Comparison of ENCODE assay signal across 28 cellular contexts in genomic region chr5:17772232-17772631, GRCh38.
"Had no signal": no experiment of that assay in that cellular context is flagged by ENCODE, and none has a peak within 500 bp of the region (broad histone marks: within the 10 kb centered on the region; RNA-seq: fewer than 3 reads in every experiment).

No MANE protein-coding gene starts in this region.

- H3K27me3 ChIP-seq: neural progenitor cell, neutrophil, pancreas, right lobe of liver, sigmoid colon, suprapubic skin, testis, tibial artery, transverse colon, upper lobe of right lung had no signal

- H3K27ac ChIP-seq: neural progenitor cell, neutrophil, pancreas, psoas muscle, right lobe of liver, sigmoid colon, suprapubic skin, testis, tibial artery, transverse colon, upper lobe of right lung had no signal

- H3K4me1 ChIP-seq: neural progenitor cell, pancreas, psoas muscle, right lobe of liver, sigmoid colon, suprapubic skin, testis, tibial artery, transverse colon, upper lobe of right lung had no signal

- H3K27ac Mint-ChIP-seq: naive thymus-derived CD4-positive, alpha-beta T cell; natural killer cell; neural progenitor cell; progenitor cell of endocrine pancreas; stimulated activated effector memory CD8-positive, alpha-beta T cell treated with anti-CD3 and anti-CD28 coated beads, Interleukin-12 subunit alpha, Interleukin-12 subunit beta, amount 100 ng/mL, for 72 hours; stimulated activated naive CD8-positive, alpha-beta T cell treated with anti-CD3 and anti-CD28 coated beads, Interleukin-15, amount 100 ng/mL, for 72 hours; type B pancreatic cell had no signal

- H3K27me3 Mint-ChIP-seq: naive thymus-derived CD4-positive, alpha-beta T cell; progenitor cell of endocrine pancreas; stimulated activated naive CD8-positive, alpha-beta T cell treated with anti-CD3 and anti-CD28 coated beads, Interleukin-15, amount 100 ng/mL, for 72 hours; type B pancreatic cell had no signal

- H3K4me2 ChIP-seq: neural progenitor cell had no signal

- H2AFZ ChIP-seq: neural progenitor cell had no signal

- H3K4me3 ChIP-seq: neural progenitor cell, pancreas, psoas muscle, right lobe of liver, sigmoid colon, suprapubic skin, testis, tibial artery, transverse colon, upper lobe of right lung had no signal

- DNase-seq: naive thymus-derived CD4-positive, alpha-beta T cell; natural killer cell; nucleus accumbens; pancreas; psoas muscle; right cardiac atrium; right lobe of liver; sigmoid colon; small intestine; stimulated activated CD4-positive, alpha-beta T cell treated with anti-CD3 and anti-CD28 coated beads, Interleukin-15, amount 100 ng/mL, for 24 hours; stimulated activated CD4-positive, alpha-beta T cell treated with anti-CD3 and anti-CD28 coated beads, Interleukin-2, amount 100 ng/mL, for 24 hours; stimulated activated CD4-positive, alpha-beta T cell treated with anti-CD3 and anti-CD28 coated beads, Interleukin-2, amount 100 ng/mL, for 48 hours; stimulated activated CD4-positive, alpha-beta T cell treated with anti-CD3 and anti-CD28 coated beads, Interleukin-4, amount 100 ng/mL, for 24 hours; stimulated activated naive CD4-positive, alpha-beta T cell; stimulated activated naive CD8-positive, alpha-beta T cell treated with anti-CD3 and anti-CD28 coated beads, Interleukin-15, amount 100 ng/mL, for 72 hours; stimulated activated naive CD8-positive, alpha-beta T cell treated with anti-CD3 and anti-CD28 coated beads, Interleukin-15, Interleukin-2, amounts not matched to agents 100 U/mL and 50 U/mL, for 24 hours; substantia nigra; testis; tibial artery; transverse colon; upper lobe of right lung had no signal

- ATAC-seq: naive thymus-derived CD4-positive, alpha-beta T cell; natural killer cell; pancreas; psoas muscle; right cardiac atrium; right lobe of liver; stimulated activated effector memory CD8-positive, alpha-beta T cell treated with anti-CD3 and anti-CD28 coated beads, Interleukin-12 subunit alpha, Interleukin-12 subunit beta, amount 100 ng/mL, for 72 hours; stimulated activated naive CD8-positive, alpha-beta T cell treated with anti-CD3 and anti-CD28 coated beads, Interleukin-15, amount 100 ng/mL, for 72 hours; stimulated activated naive CD8-positive, alpha-beta T cell treated with anti-CD3 and anti-CD28 coated beads, Interleukin-15, Interleukin-2, amounts not matched to agents 100 U/mL and 50 U/mL, for 24 hours; upper lobe of right lung had no signal

- H3K36me3 ChIP-seq: neural progenitor cell, neutrophil, pancreas, right lobe of liver, sigmoid colon, suprapubic skin, tibial artery, transverse colon, upper lobe of right lung had no signal

- H3K4me1 Mint-ChIP-seq: naive thymus-derived CD4-positive, alpha-beta T cell; natural killer cell; nephron; neural progenitor cell; stimulated activated effector memory CD8-positive, alpha-beta T cell treated with anti-CD3 and anti-CD28 coated beads, Interleukin-12 subunit alpha, Interleukin-12 subunit beta, amount 100 ng/mL, for 72 hours; stimulated activated naive CD8-positive, alpha-beta T cell treated with anti-CD3 and anti-CD28 coated beads, Interleukin-15, amount 100 ng/mL, for 72 hours had no signal

- H3K4me3 Mint-ChIP-seq: naive thymus-derived CD4-positive, alpha-beta T cell; natural killer cell; nephron; neural progenitor cell; stimulated activated effector memory CD8-positive, alpha-beta T cell treated with anti-CD3 and anti-CD28 coated beads, Interleukin-12 subunit alpha, Interleukin-12 subunit beta, amount 100 ng/mL, for 72 hours; stimulated activated naive CD8-positive, alpha-beta T cell treated with anti-CD3 and anti-CD28 coated beads, Interleukin-15, amount 100 ng/mL, for 72 hours; type B pancreatic cell had no signal

- H3K9ac ChIP-seq: neural progenitor cell had no signal

- H3K36me3 Mint-ChIP-seq: naive thymus-derived CD4-positive, alpha-beta T cell; natural killer cell; neural progenitor cell; stimulated activated effector memory CD8-positive, alpha-beta T cell treated with anti-CD3 and anti-CD28 coated beads, Interleukin-12 subunit alpha, Interleukin-12 subunit beta, amount 100 ng/mL, for 72 hours; type B pancreatic cell had no signal

- H3K9me3 ChIP-seq: neutrophil, pancreas, psoas muscle, right lobe of liver, sigmoid colon, testis, tibial artery, transverse colon, upper lobe of right lung had no signal
